Comparison of ENCODE assay signal across 12 cellular contexts in genomic region chr5:170755679-170756456, GRCh38. TPM values are rescaled to one million over a fixed set of nuclear protein-coding genes. Genes with fewer than 3 reads are reported as not detected.
DNase-seq lines count a peak whose midpoint lies in the region; ATAC-seq and TF ChIP-seq lines count a peak whose summit lies in the region.
"Had no signal": no experiment of that assay in that cellular context is flagged by ENCODE, and none has a peak within 500 bp of the region (broad histone marks: within the 10 kb centered on the region; RNA-seq: fewer than 3 reads in every experiment).

No MANE protein-coding gene starts in this region.

- no peaks in the 10 kb centered on the region for H3K9me3 ChIP-seq in ascending aorta
- H3K9me3 ChIP-seq: thoracic aorta had no signal

- no peaks in the 10 kb centered on the region for H3K27me3 ChIP-seq in ascending aorta
- no peaks in the 10 kb centered on the region for H3K27me3 ChIP-seq in H7 (ENCODE audit: control insufficient read depth, insufficient read depth, low read length)
- H3K27me3 ChIP-seq: hepatocyte had no signal

- no peak overlapping the region for H3K4me3 ChIP-seq in ascending aorta
- H3K4me3 ChIP-seq in H7 (ENCODE audit: insufficient read depth, low read depth, low read length): no peak overlapping the region
- H3K4me3 ChIP-seq: hepatocyte, thoracic aorta had no signal

- H3K27ac Mint-ChIP-seq in stimulated activated naive CD8-positive, alpha-beta T cell treated with anti-CD3 and anti-CD28 coated beads, Interleukin-15, amount 100 ng/mL, for 72 hours: no peak overlapping the region
- H3K27ac Mint-ChIP-seq: activated CD8-positive, alpha-beta memory T cell treated with anti-CD3 and anti-CD28 coated beads, Interleukin-2, amount 10 ng/mL, durations not matched to agents 7 days and 5 days had no signal

- no peaks in the 10 kb centered on the region for H3K4me1 Mint-ChIP-seq in stimulated activated naive CD8-positive, alpha-beta T cell treated with anti-CD3 and anti-CD28 coated beads, Interleukin-15, amount 100 ng/mL, for 72 hours
- H3K4me1 Mint-ChIP-seq: activated CD8-positive, alpha-beta memory T cell treated with anti-CD3 and anti-CD28 coated beads, Interleukin-2, amount 10 ng/mL, durations not matched to agents 7 days and 5 days had no signal

- DNase-seq in Right ventricle myocardium inferior (ENCODE audit: missing footprints): peak; percentile 79
- DNase-seq in cardiac septum (ENCODE audit: low spot score): no peak
- no peak for DNase-seq in ascending aorta (ENCODE audit: low spot score in 2 of 2)
- peak; percentile 29 for DNase-seq in left kidney (ENCODE audit: low read depth, low spot score)
- no peak for DNase-seq in H7
- DNase-seq in nucleus accumbens (lab: John Stamatoyannopoulos, UW): no peak
- no peak for DNase-seq in stimulated activated naive CD8-positive, alpha-beta T cell treated with anti-CD3 and anti-CD28 coated beads, Interleukin-15, amount 100 ng/mL, for 72 hours
- DNase-seq: activated CD8-positive, alpha-beta memory T cell treated with anti-CD3 and anti-CD28 coated beads, Interleukin-2, amount 10 ng/mL, durations not matched to agents 7 days and 5 days had no signal

- ATAC-seq in Right ventricle myocardium inferior (peak; percentile 93), HG03095 (IDR thresholded peaks at IDR 0.05; ENCODE audit: unreplicated experiment) (no peak)
- no peak for ATAC-seq in stimulated activated naive CD8-positive, alpha-beta T cell treated with anti-CD3 and anti-CD28 coated beads, Interleukin-15, amount 100 ng/mL, for 72 hours
- ATAC-seq: activated CD8-positive, alpha-beta memory T cell treated with anti-CD3 and anti-CD28 coated beads, Interleukin-2, amount 10 ng/mL, durations not matched to agents 7 days and 5 days had no signal

- H3K9me3 Mint-ChIP-seq in stimulated activated naive CD8-positive, alpha-beta T cell treated with anti-CD3 and anti-CD28 coated beads, Interleukin-15, amount 100 ng/mL, for 72 hours: peaks cover 0 to 8% of the 10 kb centered on the region in 2 donors

- peaks cover 20% of the 10 kb centered on the region for H3K27me3 Mint-ChIP-seq in stimulated activated naive CD8-positive, alpha-beta T cell treated with anti-CD3 and anti-CD28 coated beads, Interleukin-15, amount 100 ng/mL, for 72 hours
- H3K27me3 Mint-ChIP-seq: activated CD8-positive, alpha-beta memory T cell treated with anti-CD3 and anti-CD28 coated beads, Interleukin-2, amount 10 ng/mL, durations not matched to agents 7 days and 5 days had no signal

- no peaks in the 10 kb centered on the region for H3K36me3 ChIP-seq in ascending aorta
- H3K36me3 ChIP-seq in H7 (replicated peaks; ENCODE audit: control insufficient read depth, insufficient read depth, low read length): no peaks in the 10 kb centered on the region
- H3K36me3 ChIP-seq: thoracic aorta had no signal

- no peak overlapping the region for H3K4me3 Mint-ChIP-seq in stimulated activated naive CD8-positive, alpha-beta T cell treated with anti-CD3 and anti-CD28 coated beads, Interleukin-15, amount 100 ng/mL, for 72 hours
- H3K4me3 Mint-ChIP-seq: activated CD8-positive, alpha-beta memory T cell treated with anti-CD3 and anti-CD28 coated beads, Interleukin-2, amount 10 ng/mL, durations not matched to agents 7 days and 5 days had no signal

- H3K4me1 ChIP-seq in ascending aorta: peaks cover 0 to 2% of the 10 kb centered on the region in 2 donors

- intact Hi-C loops in Right ventricle myocardium inferior (cut with DNase I) (loop anchor here (1.0 kb wide), 1 partner anchor 9 kb away; no protein-coding TSS in a partner anchor), cardiac septum (cut with DNase I) (no loop called here), ascending aorta (cut with DNase I) (no loop called here)

- peak overlapping the region; percentile 6 to 49 for H3K27ac ChIP-seq in ascending aorta

- TF ChIP-seq CTCF in ascending aorta (IDR thresholded peaks at IDR 0.05): no peak

RNA-seq across cellular contexts. Expression of gene GABRP, which starts 27.7 kb away (rescaled TPM):
- 0.14 TPM for total RNA-seq in Right ventricle myocardium inferior
- 0.30 TPM for total RNA-seq in cardiac septum
- 0.43 TPM for total RNA-seq in ascending aorta
- 2.1 and 2.2 TPM in 2 replicates for total RNA-seq in H7 (2014; rRNA removed; shearing (Covaris generic))
- total RNA-seq: activated CD8-positive, alpha-beta memory T cell treated with anti-CD3 and anti-CD28 coated beads, Interleukin-2, amount 10 ng/mL, durations not matched to agents 7 days and 5 days; M059J; thoracic aorta had no signal

Comparison
In these comparisons a context has a peak if more than half of its experiments do, and no peak if none do; other contexts are left out.
1. DNase-seq: peak in Right ventricle myocardium inferior (single experiment) and left kidney (single experiment); none in cardiac septum (single experiment), ascending aorta (0 of 2), H7 (single experiment), nucleus accumbens (0 of 56) and stimulated activated naive CD8-positive, alpha-beta T cell treated with anti-CD3 and anti-CD28 coated beads, Interleukin-15, amount 100 ng/mL, for 72 hours (0 of 2).